ENCODE assay signal across 24 cellular contexts in the genomic region with DNA sequence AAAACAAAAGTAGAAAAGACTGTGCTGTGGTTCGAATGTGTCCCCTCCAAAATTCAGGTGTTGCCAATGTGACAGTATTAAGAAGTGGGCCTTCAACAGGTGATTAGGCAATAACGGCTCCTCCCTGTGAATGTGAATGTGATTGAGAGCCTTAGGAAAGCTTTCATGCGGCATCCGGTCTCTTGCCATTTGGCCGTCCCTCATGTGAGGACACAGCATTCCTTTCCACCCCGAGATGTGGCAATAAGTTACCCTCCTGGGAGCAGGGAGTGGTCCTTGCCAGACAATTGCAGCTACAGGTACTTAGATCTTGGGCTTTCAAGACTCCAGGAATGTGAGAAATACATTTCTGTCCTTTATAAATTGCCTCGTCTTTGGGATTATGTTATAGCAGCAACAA.
DNase-seq lines count a peak whose midpoint lies in the region; ATAC-seq and TF ChIP-seq lines count a peak whose summit lies in the region.
"Had no signal": no experiment of that assay in that cellular context is flagged by ENCODE, and none has a peak within 500 bp of the region (broad histone marks: within the 10 kb centered on the region; RNA-seq: fewer than 3 reads in every experiment).

No MANE protein-coding gene starts in this region.

- peaks cover 0 to 4% (median 0%) of the 10 kb centered on the region in 3 donors for H3K9me3 ChIP-seq in adrenal gland (replicated peaks in 1 of 3)
- H3K9me3 ChIP-seq: body of pancreas, colonic mucosa, MG63, neutrophil had no signal

- no peaks in the 10 kb centered on the region for H3K4me1 ChIP-seq in adrenal gland (replicated peaks in 1 of 2)
- H3K4me1 ChIP-seq: body of pancreas, colonic mucosa, spleen had no signal

- TF ChIP-seq RAD21 in Ishikawa (IDR thresholded peaks at IDR 0.05; ENCODE audit: low read depth): no peak

- TF ChIP-seq EP300 in Ishikawa (IDR thresholded peaks at IDR 0.05; ENCODE audit: borderline replicate concordance): peak; percentile 43

- no peaks in the 10 kb centered on the region for H3K27me3 ChIP-seq in adrenal gland
- H3K27me3 ChIP-seq: body of pancreas, colonic mucosa, MG63, neutrophil, spleen had no signal

- peak overlapping the region; percentile 73 for H3K27ac ChIP-seq in cingulate gyrus (ENCODE audit: low read depth, low read length)
- H3K27ac ChIP-seq in substantia nigra (ENCODE audit: low read depth, low read length, poor library complexity, severe bottlenecking): peak overlapping the region; percentile 89
- no peak overlapping the region for H3K27ac ChIP-seq in adrenal gland
- H3K27ac ChIP-seq: body of pancreas, C4-2B, colonic mucosa, neutrophil, spleen had no signal

- intact Hi-C loops in adrenal gland (cut with DNase I): no loop called here

- WGBS in adrenal gland, 4 donors: 68 to 81% (median 69%) methylated on average over 7 of the region's 7 CpGs

- H3K36me3 ChIP-seq in adrenal gland (replicated peaks in 1 of 2): no peaks in the 10 kb centered on the region
- H3K36me3 ChIP-seq: colonic mucosa, MG63, neutrophil, spleen had no signal

- peak; percentile 88 for ATAC-seq in left lobe of liver
- ATAC-seq: body of pancreas, SK-N-SH treated with all-trans-retinoic acid at 6 μM for 48 hours had no signal

- no peak for TF ChIP-seq POLR2A in adrenal gland (IDR thresholded peaks at IDR 0.05)

- no peak for TF ChIP-seq CTCF in adrenal gland (IDR thresholded peaks at IDR 0.05)

- peak; percentile 65 for DNase-seq in left lobe of liver (ENCODE audit: low spot score)
- peak in 3 of 49 donors; percentile 5 to 13 (median 5) for DNase-seq in substantia nigra (lab: John Stamatoyannopoulos, UW)
- DNase-seq in adrenal gland: no peak
- DNase-seq in stimulated activated naive CD4-positive, alpha-beta T cell treated with Interleukin-2 at 50 U/mL for 16 hours (lab: John Stamatoyannopoulos, UW): no peak
- DNase-seq in MV-4-11 (lab: John Stamatoyannopoulos, UW): no peak
- DNase-seq in AG08395 (ENCODE audit: low spot score): no peak
- DNase-seq: activated B cell treated with CpG ODN at 0.5 μM for 24 hours; activated CD4-positive, alpha-beta T cell treated with anti-CD3 and anti-CD28 coated beads, Interleukin-2, amount 50 U/mL, for 4 hours; activated CD8-positive, alpha-beta memory T cell treated with anti-CD3 and anti-CD28 coated beads, Interleukin-2, amount 50 U/mL, for 4 hours; activated naive CD8-positive, alpha-beta T cell treated with anti-CD3 and anti-CD28 coated beads, Interleukin-2, amount 10 ng/mL, durations not matched to agents 7 days and 5 days; body of pancreas; colonic mucosa; islet precursor cell; MG63; NCI-H2171; NCI-H526 treated with DMSO at 0.1 percent for 48 hours; spleen; stimulated activated CD4-positive, alpha-beta T cell treated with anti-CD3 and anti-CD28 coated beads, Interleukin-4, amount 100 ng/mL, for 4 hours; T-helper 9 cell had no signal

- H3K4me3 ChIP-seq in adrenal gland: no peak overlapping the region
- H3K4me3 ChIP-seq: body of pancreas, colonic mucosa, MG63, spleen had no signal

TF ChIP-seq in Ishikawa, 13 proteins besides CTCF, POLR2A, EP300 and RAD21:
- TF ChIP-seq TAF1 (IDR thresholded peaks at IDR 0.05; ENCODE audit: low read depth) (no peak), YY1 (IDR thresholded peaks at IDR 0.05; ENCODE audit: low read depth) (no peak), CEBPB (IDR thresholded peaks at IDR 0.05) (peak; percentile 94), NFIC (IDR thresholded peaks at IDR 0.05) (peak; percentile 23), REST (IDR thresholded peaks at IDR 0.05; ENCODE audit: low read depth) (no peak), ZBTB7A (IDR thresholded peaks at IDR 0.05; ENCODE audit: low read depth) (no peak), TEAD4 (IDR thresholded peaks at IDR 0.05) (peak; percentile 60; the same call in 1 of the 2 replicates), CREB1 (IDR thresholded peaks at IDR 0.05; ENCODE audit: low read depth) (no peak), TCF12 (IDR thresholded peaks at IDR 0.05; ENCODE audit: low read depth) (0 out of 2 replicates have a peak, but pooled peaks have one; percentile 19), USF1 (IDR thresholded peaks at IDR 0.05) (no peak), FOXM1 (IDR thresholded peaks at IDR 0.05; ENCODE audit: borderline replicate concordance, low read depth) (no peak), EGR1 (IDR thresholded peaks at IDR 0.05) (no peak)
- TF ChIP-seq, protein P1, sequence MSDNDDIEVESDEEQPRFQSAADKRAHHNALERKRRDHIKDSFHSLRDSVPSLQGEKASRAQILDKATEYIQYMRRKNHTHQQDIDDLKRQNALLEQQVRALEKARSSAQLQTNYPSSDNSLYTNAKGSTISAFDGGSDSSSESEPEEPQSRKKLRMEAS (IDR thresholded peaks at IDR 0.05): no peak

Comparison
In these comparisons a context has a peak if more than half of its experiments do, and no peak if none do; other contexts are left out.
1. H3K27ac ChIP-seq: peak in cingulate gyrus (single experiment) and substantia nigra (single experiment); none in adrenal gland (0 of 5).